In the genomic region with DNA sequence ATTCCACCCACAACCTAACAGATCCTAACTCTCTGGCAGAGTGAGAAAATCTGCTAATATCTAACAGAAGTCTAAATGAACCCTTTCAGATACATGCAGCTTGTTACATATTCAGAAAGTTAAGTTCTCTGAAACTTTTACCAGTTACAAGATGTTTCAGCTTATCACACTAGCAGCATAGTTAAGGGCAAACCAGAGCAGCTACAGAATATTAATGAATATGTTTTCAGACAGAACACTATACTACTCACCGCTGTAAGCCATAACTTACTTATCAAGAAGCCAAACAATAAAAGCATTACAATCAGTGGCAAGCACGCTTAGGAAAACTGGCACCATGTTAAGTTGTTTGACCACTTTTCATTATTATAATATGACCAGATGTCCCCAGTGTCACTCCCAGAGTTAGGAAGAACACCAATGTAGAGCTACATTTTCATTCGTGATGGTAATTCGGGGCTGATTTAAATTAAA, we compare ENCODE assay signal across 10 cellular contexts. TPM values are rescaled to one million over a fixed set of nuclear protein-coding genes. Genes with fewer than 3 reads are reported as not detected.
DNase-seq lines count a peak whose midpoint lies in the region; ATAC-seq and TF ChIP-seq lines count a peak whose summit lies in the region.
"Had no signal": no experiment of that assay in that cellular context is flagged by ENCODE, and none has a peak within 500 bp of the region (broad histone marks: within the 10 kb centered on the region; RNA-seq: fewer than 3 reads in every experiment).

No MANE protein-coding gene starts in this region.

- H3K4me3 ChIP-seq in gastroesophageal sphincter (peak overlapping the region; percentile 90 to 91), skin epidermis (peak overlapping the region in 5 of 7 experiments; percentile 7 to 95 (median 91))

- peaks cover 78% of the 10 kb centered on the region for H3K4me1 Mint-ChIP-seq in WTC11

- CTCF ChIA-PET in WTC11 (lab: Charles Lee) = interaction anchor here (3.6 kb wide), 1 partner anchor 54 kb away, joined by 18 read pairs; no protein-coding TSS in a partner anchor

- H3K27me3 ChIP-seq in gastroesophageal sphincter = no peaks in the 10 kb centered on the region

- no peaks in the 10 kb centered on the region for H3K36me3 Mint-ChIP-seq in WTC11

- H3K9me3 Mint-ChIP-seq in WTC11 = no peaks in the 10 kb centered on the region

- H3K4me3 Mint-ChIP-seq in WTC11 = peak overlapping the region; percentile 76

- DNase-seq in DMS 273 (lab: John Stamatoyannopoulos, UW; ENCODE audit: unreplicated experiment) (peak; percentile 12), DMS 273 treated with DMSO at 0.1 percent for 48 hours (lab: John Stamatoyannopoulos, UW) (no peak), WTC11 (ENCODE audit: low spot score) (no peak), germinal center (ENCODE audit: low spot score) (no peak), KG1 (lab: John Stamatoyannopoulos, UW) (no peak), omental fat pad (ENCODE audit: low spot score) (no peak)
- DNase-seq: NCI-H1105 treated with DMSO at 0.1 percent for 48 hours had no signal

- TF ChIP-seq EP300 in gastroesophageal sphincter (IDR thresholded peaks at IDR 0.05) = no peak

- H3K4me1 ChIP-seq in gastroesophageal sphincter = peaks cover 4 to 77% (median 21%) of the 10 kb centered on the region in 3 donors

- no peaks in the 10 kb centered on the region for H3K36me3 ChIP-seq in gastroesophageal sphincter

- ATAC-seq in WTC11 = no peak
- no peak for ATAC-seq in gastroesophageal sphincter
- no peak for ATAC-seq in omental fat pad (ENCODE audit: low FRiP score)

- no peak for TF ChIP-seq CTCF in WTC11 (IDR thresholded peaks at IDR 0.05)
- TF ChIP-seq CTCF in gastroesophageal sphincter (IDR thresholded peaks at IDR 0.05) = no peak
- TF ChIP-seq CTCF in omental fat pad (IDR thresholded peaks at IDR 0.05) = no peak

- peak overlapping the region; percentile 96 to 99 (median 98) for H3K27ac ChIP-seq in gastroesophageal sphincter
- peak overlapping the region in 11 of 21 experiments; percentile 2 to 99 (median 96) for H3K27ac ChIP-seq in skin epidermis
- H3K27ac ChIP-seq: 22Rv1 had no signal

- 16 to 24% methylated on average over 4 of the region's 4 CpGs for WGBS in gastroesophageal sphincter (ENCODE audit: low coverage in 1 of 2), 2 donors

- H3K27ac Mint-ChIP-seq in WTC11 = peak overlapping the region; percentile 38

- TF ChIP-seq POLR2A in gastroesophageal sphincter (IDR thresholded peaks at IDR 0.05) = no peak

- no peaks in the 10 kb centered on the region for H3K27me3 Mint-ChIP-seq in WTC11 (ENCODE audit: low read depth)

- POLR2A ChIA-PET in WTC11 (lab: Charles Lee) = interaction anchor here (0.7 to 1.5 kb wide), 2 partner anchors 12 to 14 kb away, joined by 3 to 4 read pairs; no protein-coding TSS in a partner anchor

- no peaks in the 10 kb centered on the region for H3K9me3 ChIP-seq in gastroesophageal sphincter

TF ChIP-seq in WTC11, 78 proteins besides CTCF, POLR2A, EP300 and RAD21 (continues in another document):
- TF ChIP-seq, protein P1, sequence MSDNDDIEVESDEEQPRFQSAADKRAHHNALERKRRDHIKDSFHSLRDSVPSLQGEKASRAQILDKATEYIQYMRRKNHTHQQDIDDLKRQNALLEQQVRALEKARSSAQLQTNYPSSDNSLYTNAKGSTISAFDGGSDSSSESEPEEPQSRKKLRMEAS (CRISPR knock-in tag; IDR thresholded peaks at IDR 0.05) = no peak
- TF ChIP-seq, protein P2, sequence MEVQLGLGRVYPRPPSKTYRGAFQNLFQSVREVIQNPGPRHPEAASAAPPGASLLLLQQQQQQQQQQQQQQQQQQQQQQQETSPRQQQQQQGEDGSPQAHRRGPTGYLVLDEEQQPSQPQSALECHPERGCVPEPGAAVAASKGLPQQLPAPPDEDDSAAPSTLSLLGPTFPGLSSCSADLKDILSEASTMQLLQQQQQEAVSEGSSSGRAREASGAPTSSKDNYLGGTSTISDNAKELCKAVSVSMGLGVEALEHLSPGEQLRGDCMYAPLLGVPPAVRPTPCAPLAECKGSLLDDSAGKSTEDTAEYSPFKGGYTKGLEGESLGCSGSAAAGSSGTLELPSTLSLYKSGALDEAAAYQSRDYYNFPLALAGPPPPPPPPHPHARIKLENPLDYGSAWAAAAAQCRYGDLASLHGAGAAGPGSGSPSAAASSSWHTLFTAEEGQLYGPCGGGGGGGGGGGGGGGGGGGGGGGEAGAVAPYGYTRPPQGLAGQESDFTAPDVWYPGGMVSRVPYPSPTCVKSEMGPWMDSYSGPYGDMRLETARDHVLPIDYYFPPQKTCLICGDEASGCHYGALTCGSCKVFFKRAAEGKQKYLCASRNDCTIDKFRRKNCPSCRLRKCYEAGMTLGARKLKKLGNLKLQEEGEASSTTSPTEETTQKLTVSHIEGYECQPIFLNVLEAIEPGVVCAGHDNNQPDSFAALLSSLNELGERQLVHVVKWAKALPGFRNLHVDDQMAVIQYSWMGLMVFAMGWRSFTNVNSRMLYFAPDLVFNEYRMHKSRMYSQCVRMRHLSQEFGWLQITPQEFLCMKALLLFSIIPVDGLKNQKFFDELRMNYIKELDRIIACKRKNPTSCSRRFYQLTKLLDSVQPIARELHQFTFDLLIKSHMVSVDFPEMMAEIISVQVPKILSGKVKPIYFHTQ (CRISPR knock-in tag; IDR thresholded peaks at IDR 0.05) = no peak
- no peak for TF ChIP-seq IRF2 (CRISPR knock-in tag; IDR thresholded peaks at IDR 0.05; ENCODE audit: borderline replicate concordance, low read depth)
- TF ChIP-seq, protein P3, sequence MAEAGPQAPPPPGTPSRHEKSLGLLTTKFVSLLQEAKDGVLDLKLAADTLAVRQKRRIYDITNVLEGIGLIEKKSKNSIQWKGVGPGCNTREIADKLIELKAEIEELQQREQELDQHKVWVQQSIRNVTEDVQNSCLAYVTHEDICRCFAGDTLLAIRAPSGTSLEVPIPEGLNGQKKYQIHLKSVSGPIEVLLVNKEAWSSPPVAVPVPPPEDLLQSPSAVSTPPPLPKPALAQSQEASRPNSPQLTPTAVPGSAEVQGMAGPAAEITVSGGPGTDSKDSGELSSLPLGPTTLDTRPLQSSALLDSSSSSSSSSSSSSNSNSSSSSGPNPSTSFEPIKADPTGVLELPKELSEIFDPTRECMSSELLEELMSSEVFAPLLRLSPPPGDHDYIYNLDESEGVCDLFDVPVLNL (CRISPR knock-in tag; IDR thresholded peaks at IDR 0.05; ENCODE audit: borderline replicate concordance, low read depth) = no peak
- TF ChIP-seq, protein P4, sequence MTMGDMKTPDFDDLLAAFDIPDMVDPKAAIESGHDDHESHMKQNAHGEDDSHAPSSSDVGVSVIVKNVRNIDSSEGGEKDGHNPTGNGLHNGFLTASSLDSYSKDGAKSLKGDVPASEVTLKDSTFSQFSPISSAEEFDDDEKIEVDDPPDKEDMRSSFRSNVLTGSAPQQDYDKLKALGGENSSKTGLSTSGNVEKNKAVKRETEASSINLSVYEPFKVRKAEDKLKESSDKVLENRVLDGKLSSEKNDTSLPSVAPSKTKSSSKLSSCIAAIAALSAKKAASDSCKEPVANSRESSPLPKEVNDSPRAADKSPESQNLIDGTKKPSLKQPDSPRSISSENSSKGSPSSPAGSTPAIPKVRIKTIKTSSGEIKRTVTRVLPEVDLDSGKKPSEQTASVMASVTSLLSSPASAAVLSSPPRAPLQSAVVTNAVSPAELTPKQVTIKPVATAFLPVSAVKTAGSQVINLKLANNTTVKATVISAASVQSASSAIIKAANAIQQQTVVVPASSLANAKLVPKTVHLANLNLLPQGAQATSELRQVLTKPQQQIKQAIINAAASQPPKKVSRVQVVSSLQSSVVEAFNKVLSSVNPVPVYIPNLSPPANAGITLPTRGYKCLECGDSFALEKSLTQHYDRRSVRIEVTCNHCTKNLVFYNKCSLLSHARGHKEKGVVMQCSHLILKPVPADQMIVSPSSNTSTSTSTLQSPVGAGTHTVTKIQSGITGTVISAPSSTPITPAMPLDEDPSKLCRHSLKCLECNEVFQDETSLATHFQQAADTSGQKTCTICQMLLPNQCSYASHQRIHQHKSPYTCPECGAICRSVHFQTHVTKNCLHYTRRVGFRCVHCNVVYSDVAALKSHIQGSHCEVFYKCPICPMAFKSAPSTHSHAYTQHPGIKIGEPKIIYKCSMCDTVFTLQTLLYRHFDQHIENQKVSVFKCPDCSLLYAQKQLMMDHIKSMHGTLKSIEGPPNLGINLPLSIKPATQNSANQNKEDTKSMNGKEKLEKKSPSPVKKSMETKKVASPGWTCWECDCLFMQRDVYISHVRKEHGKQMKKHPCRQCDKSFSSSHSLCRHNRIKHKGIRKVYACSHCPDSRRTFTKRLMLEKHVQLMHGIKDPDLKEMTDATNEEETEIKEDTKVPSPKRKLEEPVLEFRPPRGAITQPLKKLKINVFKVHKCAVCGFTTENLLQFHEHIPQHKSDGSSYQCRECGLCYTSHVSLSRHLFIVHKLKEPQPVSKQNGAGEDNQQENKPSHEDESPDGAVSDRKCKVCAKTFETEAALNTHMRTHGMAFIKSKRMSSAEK (CRISPR knock-in tag; IDR thresholded peaks at IDR 0.05; ENCODE audit: borderline replicate concordance) = no peak
- TF ChIP-seq, protein P5, sequence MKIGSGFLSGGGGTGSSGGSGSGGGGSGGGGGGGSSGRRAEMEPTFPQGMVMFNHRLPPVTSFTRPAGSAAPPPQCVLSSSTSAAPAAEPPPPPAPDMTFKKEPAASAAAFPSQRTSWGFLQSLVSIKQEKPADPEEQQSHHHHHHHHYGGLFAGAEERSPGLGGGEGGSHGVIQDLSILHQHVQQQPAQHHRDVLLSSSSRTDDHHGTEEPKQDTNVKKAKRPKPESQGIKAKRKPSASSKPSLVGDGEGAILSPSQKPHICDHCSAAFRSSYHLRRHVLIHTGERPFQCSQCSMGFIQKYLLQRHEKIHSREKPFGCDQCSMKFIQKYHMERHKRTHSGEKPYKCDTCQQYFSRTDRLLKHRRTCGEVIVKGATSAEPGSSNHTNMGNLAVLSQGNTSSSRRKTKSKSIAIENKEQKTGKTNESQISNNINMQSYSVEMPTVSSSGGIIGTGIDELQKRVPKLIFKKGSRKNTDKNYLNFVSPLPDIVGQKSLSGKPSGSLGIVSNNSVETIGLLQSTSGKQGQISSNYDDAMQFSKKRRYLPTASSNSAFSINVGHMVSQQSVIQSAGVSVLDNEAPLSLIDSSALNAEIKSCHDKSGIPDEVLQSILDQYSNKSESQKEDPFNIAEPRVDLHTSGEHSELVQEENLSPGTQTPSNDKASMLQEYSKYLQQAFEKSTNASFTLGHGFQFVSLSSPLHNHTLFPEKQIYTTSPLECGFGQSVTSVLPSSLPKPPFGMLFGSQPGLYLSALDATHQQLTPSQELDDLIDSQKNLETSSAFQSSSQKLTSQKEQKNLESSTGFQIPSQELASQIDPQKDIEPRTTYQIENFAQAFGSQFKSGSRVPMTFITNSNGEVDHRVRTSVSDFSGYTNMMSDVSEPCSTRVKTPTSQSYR (CRISPR knock-in tag; IDR thresholded peaks at IDR 0.05) = no peak

RNA-seq across cellular contexts. Expression of a gene that starts 2.7 kb away (rescaled TPM):
- total RNA-seq in WTC11 (2021) (317 to 344 TPM (median 321 TPM) in 3 replicates), gastroesophageal sphincter (1,000 to 10,000 TPM in 3 of 4 donors, 100 to 1,000 TPM in 1; 998 to 2,832 (median 1,462) TPM), omental fat pad (100 to 1,000 TPM; 527 to 873 (median 677) TPM)
